In the genomic region with DNA sequence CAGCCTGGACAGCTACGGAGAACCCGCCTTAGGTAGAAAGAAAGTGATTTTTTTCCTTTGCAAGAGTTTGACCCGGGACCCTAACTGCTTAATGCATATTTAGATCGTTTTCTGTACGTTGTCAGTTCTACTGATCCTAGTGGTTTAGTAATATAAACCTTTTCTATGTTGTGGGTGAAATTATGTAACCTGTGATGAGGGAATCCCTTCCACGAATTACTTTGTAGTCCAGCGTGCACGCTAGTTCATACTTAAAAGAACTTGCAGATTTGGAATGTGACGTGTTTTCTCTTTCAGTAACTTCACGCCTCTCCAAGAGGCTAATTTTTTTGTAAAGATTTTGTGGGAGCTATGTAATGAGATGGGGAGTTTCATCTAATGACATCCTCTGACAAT, we compare ENCODE assay signal across 8 cellular contexts. TPM values are rescaled to one million over a fixed set of nuclear protein-coding genes. Genes with fewer than 3 reads are reported as not detected.
DNase-seq lines count a peak whose midpoint lies in the region; ATAC-seq, FAIRE-seq and TF ChIP-seq lines count a peak whose summit lies in the region.

No MANE protein-coding gene starts in this region.

- no peak overlapping the region for H2BK12ac ChIP-seq in trophoblast cell (ENCODE audit: low read length)

- CTCF ChIA-PET in RWPE1 (lab: Yijun Ruan, JAX): interaction anchor here (0.5 to 1.4 kb wide), 3 partner anchors 10 to 653 kb away, joined by 3 to 4 read pairs (median 3); no protein-coding TSS in a partner anchor

- H3K27me3 ChIP-seq in DOHH2 (ENCODE audit: control insufficient read depth, low read length): no peaks in the 10 kb centered on the region
- no peaks in the 10 kb centered on the region for H3K27me3 ChIP-seq in trophoblast cell (ENCODE audit: insufficient read depth, low read length)

- no peak overlapping the region for H3K23ac ChIP-seq in trophoblast cell (ENCODE audit: low read length)

- POLR2A ChIA-PET in RWPE1 (lab: Yijun Ruan, JAX; ENCODE audit: low non-redundant PET): interaction anchor here (0.6 kb wide), 1 partner anchor 206 kb away, joined by 3 read pairs; no protein-coding TSS in a partner anchor

- DNase-seq in RWPE1 (ENCODE audit: low spot score) (no peak), epithelial cell of proximal tubule (ENCODE audit: low read depth) (no peak), trophoblast cell (peak in 1 of 2 donors; percentile 8), KG1 (lab: John Stamatoyannopoulos, UW) (no peak), H54 (ENCODE audit: insufficient read length, low spot score) (no peak), OCI-M2 (lab: John Stamatoyannopoulos, UW; ENCODE audit: unreplicated experiment) (no peak)

- H2BK120ac ChIP-seq in trophoblast cell (ENCODE audit: insufficient read depth, low read length, poor library complexity): no peak overlapping the region

- WGBS in trophoblast cell (ENCODE audit: extremely low coverage, insufficient coverage, insufficient read length): no CpG with 5 or more reads among the region's 10 CpGs

- H3K4me3 ChIP-seq in DOHH2 (ENCODE audit: low read length): peak overlapping the region; percentile 86
- H3K4me3 ChIP-seq in epithelial cell of proximal tubule (ENCODE audit: low read depth, low read length): peak overlapping the region; percentile 93
- peak overlapping the region; percentile 96 for H3K4me3 ChIP-seq in trophoblast cell (ENCODE audit: low read depth, low read length)

- no peak overlapping the region for H2BK5ac ChIP-seq in trophoblast cell (ENCODE audit: low read depth, low read length, poor library complexity)

- TF ChIP-seq CTCF in DOHH2 (IDR thresholded peaks at IDR 0.05; ENCODE audit: low read depth, low read length, poor library complexity, severe bottlenecking) (no peak), RWPE1 (conservative IDR thresholded peaks at IDR 0.05; ENCODE audit: low read depth) (no peak), epithelial cell of proximal tubule (conservative IDR thresholded peaks at IDR 0.05; ENCODE audit: low read depth, low read length) (no peak)

- H3F3A ChIP-seq in DOHH2 (ENCODE audit: control insufficient read depth, insufficient read depth): peaks cover 9% of the 10 kb centered on the region; the same call in 1 of the 2 replicates

- H3K9ac ChIP-seq in trophoblast cell (ENCODE audit: low read length): no peak overlapping the region

- H3K79me2 ChIP-seq in DOHH2 (ENCODE audit: control insufficient read depth, low read length): peaks cover 42% of the 10 kb centered on the region
- peaks cover 5% of the 10 kb centered on the region for H3K79me2 ChIP-seq in trophoblast cell (ENCODE audit: control insufficient read depth, insufficient read depth, low read length, poor library complexity)

- no peak for TF ChIP-seq POLR2A in H54 (IDR thresholded peaks at IDR 0.05; ENCODE audit: low read depth, low read length)

- no peaks in the 10 kb centered on the region for H3K9me2 ChIP-seq in DOHH2 (replicated peaks; ENCODE audit: control insufficient read depth, low read length)

- H3K9me3 ChIP-seq in DOHH2 (ENCODE audit: control insufficient read depth, insufficient read depth, low read length): no peaks in the 10 kb centered on the region
- H3K9me3 ChIP-seq in trophoblast cell (ENCODE audit: insufficient read depth, low read depth, low read length): no peaks in the 10 kb centered on the region

- H3K36me3 ChIP-seq in DOHH2 (ENCODE audit: control insufficient read depth, low read length) (peaks cover 47% of the 10 kb centered on the region), trophoblast cell (ENCODE audit: control insufficient read depth in 1 of 2, insufficient read depth in 2 of 2, low read length in 2 of 2) (peaks cover 8 to 11% of the 10 kb centered on the region in 2 experiments)

- H3K27ac ChIP-seq in DOHH2 (ENCODE audit: low read depth, low read length) (no peak overlapping the region), RWPE1 (peak overlapping the region; percentile 91), trophoblast cell (ENCODE audit: low read depth, low read length) (no peak overlapping the region)

- H3K4me2 ChIP-seq in DOHH2 (ENCODE audit: low read length) (peak overlapping the region; percentile 85), trophoblast cell (ENCODE audit: low read length) (peak overlapping the region; percentile 62)

- H2AK5ac ChIP-seq in trophoblast cell (ENCODE audit: low read length): no peak overlapping the region

- no peak overlapping the region for H4K8ac ChIP-seq in trophoblast cell (ENCODE audit: low read depth, low read length)

- H3K4me1 ChIP-seq in DOHH2 (ENCODE audit: control insufficient read depth, low read length) (peaks cover 53% of the 10 kb centered on the region), trophoblast cell (ENCODE audit: control insufficient read depth in 1 of 2, insufficient read depth in 2 of 2, low read length in 2 of 2) (peaks cover 0 to 6% of the 10 kb centered on the region in 2 experiments)

- no peak overlapping the region for H3K4ac ChIP-seq in trophoblast cell (ENCODE audit: low read depth, low read length)

- no peak for ATAC-seq in HG02938 (IDR thresholded peaks at IDR 0.05; ENCODE audit: unreplicated experiment)

- no peak overlapping the region for H4K12ac ChIP-seq in trophoblast cell (ENCODE audit: low read depth, low read length)

- FAIRE-seq in H54 (lab: Jason Lieb, UNC): no peak

- H4K91ac ChIP-seq in trophoblast cell (ENCODE audit: low read depth, low read length): no peak overlapping the region

- H3K18ac ChIP-seq in trophoblast cell (ENCODE audit: low read length): no peak overlapping the region

- H3K14ac ChIP-seq in trophoblast cell (ENCODE audit: low read length): no peak overlapping the region

- no peak overlapping the region for H2AFZ ChIP-seq in trophoblast cell (ENCODE audit: insufficient read depth, low read length, poor library complexity)

- peaks cover 11% of the 10 kb centered on the region; the same call in 1 of the 2 replicates for H4K20me1 ChIP-seq in DOHH2 (ENCODE audit: control insufficient read depth, insufficient read depth, low read depth, low read length)

- H3K79me1 ChIP-seq in trophoblast cell (ENCODE audit: low read length): peaks cover 7% of the 10 kb centered on the region

RNA-seq across cellular contexts. Expression of a gene that starts 0.7 kb away (rescaled TPM):
- 22.0 and 25.6 TPM in 2 replicates for total RNA-seq in epithelial cell of proximal tubule
- polyA plus RNA-seq in trophoblast cell (2013): 10.9 and 11.4 TPM in 2 replicates

RNA-seq across cellular contexts. Expression of a gene that starts 55.8 kb away (rescaled TPM):
- 1.2 and 7.9 TPM in 2 replicates for total RNA-seq in epithelial cell of proximal tubule
- 4.7 and 5.3 TPM in 2 replicates for polyA plus RNA-seq in trophoblast cell (2013)
